In genomic region chr1:86508583-86508969, GRCh38 we compare ENCODE assay signal across 13 cellular contexts. TPM values are rescaled to one million over a fixed set of nuclear protein-coding genes. Genes with fewer than 3 reads are reported as not detected.
DNase-seq lines count a peak whose midpoint lies in the region; ATAC-seq and TF ChIP-seq lines count a peak whose summit lies in the region.
"Had no signal": no experiment of that assay in that cellular context is flagged by ENCODE, and none has a peak within 500 bp of the region (broad histone marks: within the 10 kb centered on the region; RNA-seq: fewer than 3 reads in every experiment).

No MANE protein-coding gene starts in this region.

- no peak overlapping the region for H3K27ac Mint-ChIP-seq in Caco-2 (ENCODE audit: unreplicated experiment)
- H3K27ac Mint-ChIP-seq: CD8-positive, alpha-beta T cell had no signal

- no peak overlapping the region for H4K8ac ChIP-seq in IMR-90 (ENCODE audit: low read depth in 2 of 2, low read length in 2 of 2)

- ATAC-seq in IMR-90 (ENCODE audit: low read depth) (no peak), sciatic nerve (peak; percentile 27)

- H3K4me3 ChIP-seq in IMR-90 (ENCODE audit: insufficient read depth, low read depth, low read length) (no peak overlapping the region), cardiac fibroblast (replicated peaks in 1 of 2; ENCODE audit: low read depth in 2 of 2, low read length in 2 of 2) (no peak overlapping the region), Caco-2 (ENCODE audit: low read depth, low read length) (no peak overlapping the region)
- H3K4me3 ChIP-seq: SJCRH30 had no signal

- no peak overlapping the region for H3K23ac ChIP-seq in IMR-90 (ENCODE audit: low read depth, low read length)

- dilution Hi-C loops in IMR-90 (cut with HindIII; ENCODE audit: low sequenced_read_pairs, unreplicated experiment) = no loop called here

- H4K20me1 ChIP-seq in IMR-90 (ENCODE audit: insufficient read depth, low read length) = no peaks in the 10 kb centered on the region

- H3K27me3 Mint-ChIP-seq in Caco-2 (ENCODE audit: insufficient read depth, unreplicated experiment) = no peaks in the 10 kb centered on the region

- no peak overlapping the region for H2AFZ ChIP-seq in IMR-90 (replicated peaks; ENCODE audit: low read length, poor library complexity)

- H2AK5ac ChIP-seq in IMR-90 (ENCODE audit: low read depth, low read length) = no peak overlapping the region

- no peak overlapping the region for H3K18ac ChIP-seq in IMR-90 (ENCODE audit: low read depth, low read length)

- H3K9me1 ChIP-seq in IMR-90 (ENCODE audit: insufficient read depth, low read length) = no peaks in the 10 kb centered on the region

- H3K36me3 Mint-ChIP-seq in Caco-2 (ENCODE audit: insufficient read depth, unreplicated experiment) = no peaks in the 10 kb centered on the region
- H3K36me3 Mint-ChIP-seq: CD8-positive, alpha-beta T cell had no signal

- H3K4ac ChIP-seq in IMR-90 (ENCODE audit: low read depth, low read length) = no peak overlapping the region

- no peak overlapping the region for H4K5ac ChIP-seq in IMR-90 (ENCODE audit: low read depth, low read length)

- H3K14ac ChIP-seq in IMR-90 (replicated peaks; ENCODE audit: low read depth, low read length) = no peak overlapping the region

- H3K4me1 ChIP-seq in IMR-90 (ENCODE audit: control insufficient read depth, insufficient read depth, low read length) (peaks cover 2% of the 10 kb centered on the region), Caco-2 (peaks cover 5% of the 10 kb centered on the region; the same call in 1 of the 2 replicates)
- H3K4me1 ChIP-seq: SJCRH30 had no signal

- no peak overlapping the region for H4K91ac ChIP-seq in IMR-90 (ENCODE audit: insufficient read depth, low read depth, low read length)

- CTCF ChIA-PET in IMR-90 (lab: Yijun Ruan, JAX) (interaction anchor here (0.7 to 0.9 kb wide), 3 partner anchors 35 to 129 kb away, joined by 3 read pairs; no protein-coding TSS in a partner anchor), Caco-2 (lab: Charles Lee) (no interaction called here)

- H2BK15ac ChIP-seq in IMR-90 (ENCODE audit: low read depth, low read length) = no peak overlapping the region

- H2BK20ac ChIP-seq in IMR-90 (ENCODE audit: low read depth, low read length) = no peak overlapping the region

- H3K27ac ChIP-seq in IMR-90 (ENCODE audit: insufficient read depth, low read length) = no peak overlapping the region
- H3K27ac ChIP-seq: SJCRH30 had no signal

- H3K4me1 Mint-ChIP-seq in Caco-2 (ENCODE audit: low read depth, unreplicated experiment) = peaks cover 13% of the 10 kb centered on the region

- no peak overlapping the region for H3K56ac ChIP-seq in IMR-90 (ENCODE audit: extremely low read depth, insufficient read depth, low read length)

- H2BK5ac ChIP-seq in IMR-90 (ENCODE audit: low read depth, low read length, poor library complexity, severe bottlenecking) = no peak overlapping the region

- in situ Hi-C loops in IMR-90 (cut with MboI; ENCODE audit: low sequenced_read_pairs) (no loop called here), GM13976 (cut with MboI; ENCODE audit: low sequenced_read_pairs, unreplicated experiment) (no loop called here)

- no peaks in the 10 kb centered on the region for H3K79me1 ChIP-seq in IMR-90 (ENCODE audit: low read depth in 1 of 2, low read length in 2 of 2)

- no peak overlapping the region for H2BK120ac ChIP-seq in IMR-90 (ENCODE audit: low read depth, low read length)

- H3K9me3 Mint-ChIP-seq in Caco-2 (ENCODE audit: unreplicated experiment) = no peaks in the 10 kb centered on the region
- H3K9me3 Mint-ChIP-seq: CD8-positive, alpha-beta T cell had no signal

- BruUV-seq in IMR-90 (replicated peaks; lab: Mats Ljungman, UMichigan) (no TSS peak), Caco-2 (replicated peaks; lab: Mats Ljungman, UMichigan) (no TSS peak)

- no peak overlapping the region for H2AK9ac ChIP-seq in IMR-90 (replicated peaks; ENCODE audit: low read depth, low read length, poor library complexity)

- TF ChIP-seq CTCF in IMR-90 (conservative IDR thresholded peaks at IDR 0.05; ENCODE audit: low read depth, low read length) (no peak), cardiac fibroblast (IDR thresholded peaks at IDR 0.05; ENCODE audit: low read depth, low read length) (no peak), GM13976 (IDR thresholded peaks at IDR 0.05; ENCODE audit: borderline replicate concordance, control extremely low read depth, extremely low read depth, insufficient read depth, missing control alignments) (no peak), Caco-2 (IDR thresholded peaks at IDR 0.05; ENCODE audit: insufficient read depth in 1 of 2, low read depth in 1 of 2, low read length in 1 of 2, severe bottlenecking in 1 of 2, unreplicated experiment in 1 of 2) (no peak)

- H3K4me2 ChIP-seq in IMR-90 (ENCODE audit: low read depth, low read length) = no peak overlapping the region

- POLR2A ChIA-PET in IMR-90 (lab: Charles Lee; ENCODE audit: unreplicated experiment) (no interaction called here), Caco-2 (lab: Charles Lee) (no interaction called here)

- TF ChIP-seq RAD21 in IMR-90 (IDR thresholded peaks at IDR 0.05; ENCODE audit: low read length) = no peak

- no peak for TF ChIP-seq POLR2A in IMR-90 (IDR thresholded peaks at IDR 0.05; ENCODE audit: low read depth, low read length)

- no peak overlapping the region for H3K4me3 Mint-ChIP-seq in Caco-2 (ENCODE audit: unreplicated experiment)
- H3K4me3 Mint-ChIP-seq: CD8-positive, alpha-beta T cell had no signal

- no CpG with 5 or more reads among the region's 2 CpGs for WGBS in IMR-90 (ENCODE audit: extremely low coverage in 2 of 2, insufficient read length in 1 of 2), 2 experiments

- H3K27me3 ChIP-seq in IMR-90 (ENCODE audit: control insufficient read depth, insufficient read depth, low read length) = peaks cover 2% of the 10 kb centered on the region
- no peaks in the 10 kb centered on the region for H3K27me3 ChIP-seq in Caco-2 (replicated peaks; ENCODE audit: control insufficient read depth, insufficient read depth, low read length)

- intact Hi-C loops in IMR-90 (cut with micrococcal nuclease) (loop anchor here (2.0 to 10.0 kb wide), 2 partner anchors 128 to 456 kb away; no protein-coding TSS in a partner anchor), sciatic nerve (cut with DNase I) (no loop called here), Caco-2 (cut with micrococcal nuclease; ENCODE audit: unreplicated experiment) (no loop called here)

- peak; percentile 19 for DNase-seq in EH (ENCODE audit: low read depth)
- DNase-seq in IMR-90 = peak; percentile 10
- peak; percentile 27 to 44 for DNase-seq in cardiac fibroblast (ENCODE audit: low read depth in 2 of 2)
- DNase-seq in sciatic nerve (ENCODE audit: low spot score) = no peak
- no peak for DNase-seq in stimulated activated CD4-positive, alpha-beta T cell treated with anti-CD3 and anti-CD28 coated beads, Interleukin-12 subunit alpha, Interleukin-12 subunit beta, amount 100 ng/mL, for 4 hours
- no peak for DNase-seq in GM13976 (ENCODE audit: low spot score)
- no peak for DNase-seq in Caco-2
- DNase-seq: NCI-H748 treated with DMSO at 0.1 percent for 48 hours had no signal

- H3K36me3 ChIP-seq in IMR-90 (ENCODE audit: control insufficient read depth, insufficient read depth, low read length) = no peaks in the 10 kb centered on the region
- no peaks in the 10 kb centered on the region for H3K36me3 ChIP-seq in Caco-2 (ENCODE audit: control insufficient read depth, insufficient read depth, low read length)
- H3K36me3 ChIP-seq: SJCRH30 had no signal

- no peak overlapping the region for H3K9ac ChIP-seq in IMR-90 (ENCODE audit: low read depth, low read length)

- H3K9me3 ChIP-seq in IMR-90 (ENCODE audit: control insufficient read depth, insufficient read depth, low read length) = no peaks in the 10 kb centered on the region
- no peaks in the 10 kb centered on the region for H3K9me3 ChIP-seq in Caco-2
- H3K9me3 ChIP-seq: SJCRH30 had no signal

TF ChIP-seq in IMR-90, 13 proteins besides CTCF, POLR2A, EP300 and RAD21:
- no peak for TF ChIP-seq ELK1 (IDR thresholded peaks at IDR 0.05; ENCODE audit: borderline replicate concordance, low read depth, low read length)
- TF ChIP-seq RFX5 (IDR thresholded peaks at IDR 0.05; ENCODE audit: low read depth, low read length) = no peak
- TF ChIP-seq CEBPB (IDR thresholded peaks at IDR 0.05; ENCODE audit: low read depth, low read length) = peak; percentile 77
- no peak for TF ChIP-seq MXI1 (IDR thresholded peaks at IDR 0.05; ENCODE audit: borderline replicate concordance, low read depth, low read length)

RNA-seq across cellular contexts. Expression of gene CLCA4, which starts 38.3 kb away (rescaled TPM):
- total RNA-seq in IMR-90 (2012; rRNA removed) (not detected in 2 replicates), sciatic nerve (not detected), Caco-2 (2022) (not detected in 2 replicates)
- not detected in 2 replicates for polyA plus RNA-seq in IMR-90 (2012; rRNA removed)
- polyA plus RNA-seq in IMR-90 (2012; cell fraction: cytosol; rRNA removed) = not detected in 2 replicates
- not detected in 2 replicates for polyA plus RNA-seq in IMR-90 (2012; cell fraction: nucleus; rRNA removed; ENCODE audit: low replicate concordance)
- total RNA-seq: CD8-positive, alpha-beta T cell; H7; HT1080; SJCRH30 had no signal
- polyA plus RNA-seq: BJ had no signal

RNA-seq across cellular contexts. Expression of gene CLCA1, which starts 39.8 kb away (rescaled TPM):
- total RNA-seq in IMR-90 (2012; rRNA removed) (not detected in 2 replicates), sciatic nerve (not detected), Caco-2 (2022) (not detected in 2 replicates)
- not detected in 2 replicates for polyA plus RNA-seq in IMR-90 (2012; rRNA removed)
- not detected in 2 replicates for polyA plus RNA-seq in IMR-90 (2012; cell fraction: cytosol; rRNA removed)
- polyA plus RNA-seq in IMR-90 (2012; cell fraction: nucleus; rRNA removed; ENCODE audit: low replicate concordance) = not detected in 2 replicates
- total RNA-seq: CD8-positive, alpha-beta T cell; H7; HT1080; SJCRH30 had no signal
- polyA plus RNA-seq: BJ had no signal

Comparison
In these comparisons a context has a peak if more than half of its experiments do, and no peak if none do; other contexts are left out.
1. DNase-seq: peak in EH (single experiment), IMR-90 (single experiment) and cardiac fibroblast (2 of 2); none in sciatic nerve (single experiment), stimulated activated CD4-positive, alpha-beta T cell treated with anti-CD3 and anti-CD28 coated beads, Interleukin-12 subunit alpha, Interleukin-12 subunit beta, amount 100 ng/mL, for 4 hours (single experiment), GM13976 (single experiment) and Caco-2 (0 of 2).